In genomic region chr2:37962018-37962739, GRCh38 we compare ENCODE assay signal across 7 cellular contexts. TPM values are rescaled to one million over a fixed set of nuclear protein-coding genes. Genes with fewer than 3 reads are reported as not detected.
DNase-seq lines count a peak whose midpoint lies in the region; TF ChIP-seq lines count a peak whose summit lies in the region.
"Not testable (repeated sequence)": the region's sequence is repeated elsewhere in the genome, so short reads cannot be mapped to it uniquely, and the experiment has no call there.

No MANE protein-coding gene starts in this region.

- WGBS in liver = 62% methylated on average over 7 of the region's 7 CpGs
- WGBS in neuronal stem cell (ENCODE audit: extremely low coverage in 2 of 2, insufficient read length in 2 of 2, insufficient replicate concordance in 1 of 2), 2 donors = no CpG with 5 or more reads among the region's 7 CpGs

- H3K27me3 Mint-ChIP-seq in glutamatergic neuron (ENCODE audit: unreplicated experiment) = not testable (repeated sequence)

- peak overlapping the region; percentile 40 for H2AFZ ChIP-seq in neuronal stem cell (ENCODE audit: low read length)

- H3K9me3 Mint-ChIP-seq in glutamatergic neuron (ENCODE audit: unreplicated experiment) = not testable (repeated sequence)

- not testable (repeated sequence) for TF ChIP-seq CTCF in glutamatergic neuron (IDR thresholded peaks at IDR 0.05; ENCODE audit: partially characterized antibody, unreplicated experiment); liver (IDR thresholded peaks at IDR 0.05; ENCODE audit: low read depth, low read length, missing input control)

- H3K27me3 ChIP-seq in HUES6 (ENCODE audit: control insufficient read depth, insufficient read depth, low read length); liver (ENCODE audit: control insufficient read depth in 4 of 4, insufficient read depth in 4 of 4, low read length in 3 of 4); neuronal stem cell (ENCODE audit: control insufficient read depth in 3 of 3, insufficient read depth in 3 of 3, low read depth in 1 of 3, low read length in 3 of 3): not testable (repeated sequence)

- not testable (repeated sequence) for H2BK12ac ChIP-seq in neuronal stem cell (ENCODE audit: low read length)

- H2BK120ac ChIP-seq in neuronal stem cell (ENCODE audit: low read depth, low read length) = not testable (repeated sequence)

- H3K4me2 ChIP-seq in neuronal stem cell (ENCODE audit: insufficient read depth, low read length, poor library complexity, severe bottlenecking) = not testable (repeated sequence)

- H3K14ac ChIP-seq in neuronal stem cell (ENCODE audit: low read length) = not testable (repeated sequence)

- H3K27ac ChIP-seq in HUES6 (ENCODE audit: low read depth, low read length); liver (ENCODE audit: low read depth in 1 of 2, low read length in 2 of 2); neuronal stem cell (replicated peaks; ENCODE audit: low read length): not testable (repeated sequence)

- not testable (repeated sequence) for H4K8ac ChIP-seq in neuronal stem cell (ENCODE audit: low read depth, low read length)

- H4K91ac ChIP-seq in neuronal stem cell (ENCODE audit: low read depth, low read length, poor library complexity) = not testable (repeated sequence)

- H3K27ac Mint-ChIP-seq in glutamatergic neuron (ENCODE audit: unreplicated experiment) = peak overlapping the region; percentile 76

- H3K79me1 ChIP-seq in neuronal stem cell (ENCODE audit: low read depth, low read length) = not testable (repeated sequence)

- H2BK5ac ChIP-seq in neuronal stem cell (ENCODE audit: low read length) = not testable (repeated sequence)

- not testable (repeated sequence) for H3K36me3 ChIP-seq in HUES6 (ENCODE audit: control insufficient read depth, insufficient read depth, low read length); liver (ENCODE audit: control insufficient read depth in 4 of 4, insufficient read depth in 3 of 4, low read depth in 1 of 4, low read length in 3 of 4); neuronal stem cell (replicated peaks in 1 of 2; ENCODE audit: control insufficient read depth in 2 of 2, insufficient read depth in 2 of 2, low read length in 2 of 2)

- not testable (repeated sequence) for TF ChIP-seq RAD21 in liver (IDR thresholded peaks at IDR 0.05)

- DNase-seq in Daoy (ENCODE audit: low read depth) (peak; percentile 22), NCI-H526 (lab: John Stamatoyannopoulos, UW) (peak; percentile 57 to 77), SHP77 (lab: John Stamatoyannopoulos, UW) (peak; percentile 5 to 35), glutamatergic neuron (peak; percentile 23)
- not testable (repeated sequence) for DNase-seq in neuronal stem cell (ENCODE audit: low spot score)

- H3K23ac ChIP-seq in neuronal stem cell (ENCODE audit: low read depth, low read length, poor library complexity) = not testable (repeated sequence)

- H3K4me3 Mint-ChIP-seq in glutamatergic neuron (ENCODE audit: unreplicated experiment) = not testable (repeated sequence)

- not testable (repeated sequence) for H2BK15ac ChIP-seq in neuronal stem cell (ENCODE audit: low read length)

- not testable (repeated sequence) for H3K4me3 ChIP-seq in HUES6 (ENCODE audit: low read depth, low read length); liver (ENCODE audit: low read depth in 1 of 3, low read length in 3 of 3); neuronal stem cell (ENCODE audit: low read length in 2 of 2)

- not testable (repeated sequence) for H3K4me1 Mint-ChIP-seq in glutamatergic neuron (ENCODE audit: low read depth, unreplicated experiment)

- H2AK5ac ChIP-seq in neuronal stem cell (ENCODE audit: low read depth, low read length) = not testable (repeated sequence)

- peaks cover 12% of the 10 kb centered on the region; the same call in 1 of the 2 replicates for H3K9me3 ChIP-seq in HUES6 (ENCODE audit: control insufficient read depth, insufficient read depth, low read depth, low read length)
- H3K9me3 ChIP-seq in liver (ENCODE audit: control insufficient read depth in 4 of 4, low read length in 3 of 4); neuronal stem cell (replicated peaks in 1 of 2; ENCODE audit: control insufficient read depth in 2 of 2, insufficient read depth in 1 of 2, low read depth in 1 of 2, low read length in 2 of 2): not testable (repeated sequence)

- not testable (repeated sequence) for H3K18ac ChIP-seq in neuronal stem cell (ENCODE audit: low read length)

- H3K9ac ChIP-seq in HUES6 (ENCODE audit: low read length) (peak overlapping the region; percentile 39), neuronal stem cell (ENCODE audit: low read depth, low read length, poor library complexity) (peak overlapping the region; percentile 60)
- not testable (repeated sequence) for H3K9ac ChIP-seq in liver (ENCODE audit: low read depth in 1 of 2, low read length in 2 of 2)

- H3K4ac ChIP-seq in neuronal stem cell (ENCODE audit: low read length) = not testable (repeated sequence)

- peaks cover 46% of the 10 kb centered on the region for H3K36me3 Mint-ChIP-seq in glutamatergic neuron (ENCODE audit: unreplicated experiment)

- H3K4me1 ChIP-seq in HUES6 (ENCODE audit: control insufficient read depth, insufficient read depth, low read length); liver (ENCODE audit: control insufficient read depth in 4 of 4, insufficient read depth in 4 of 4, low read length in 3 of 4); neuronal stem cell (ENCODE audit: control insufficient read depth in 2 of 2, insufficient read depth in 1 of 2, low read depth in 1 of 2, low read length in 2 of 2): not testable (repeated sequence)

TF ChIP-seq in liver, 16 proteins besides CTCF, POLR2A, EP300 and RAD21:
- TF ChIP-seq SP1 (IDR thresholded peaks at IDR 0.05) (peak; percentile 35), HNF4A (conservative IDR thresholded peaks at IDR 0.05) (peak in 1 of 2 donors; percentile 38)

RNA-seq across cellular contexts. Expression of gene RMDN2, which starts 37.1 kb away (rescaled TPM):
- 7.4 and 11.4 TPM in 2 replicates for total RNA-seq in Daoy (2014; rRNA removed; shearing (Covaris generic))
- total RNA-seq in glutamatergic neuron (ENCODE audit: unreplicated experiment) (5.5 TPM), liver (10 to 100 TPM in 1 of 2 donors, 1 to 10 TPM in 1; 7.9 to 30.6 TPM)
- polyA plus RNA-seq in liver = 10 to 100 TPM in 1 of 2 donors, 1 to 10 TPM in 1; 7.3 to 18.6 TPM
- polyA plus RNA-seq in neuronal stem cell (2013, experiment 1 of 2) = 1.1 TPM
- polyA plus RNA-seq in neuronal stem cell (2013, experiment 2 of 2) = 1.0 TPM
